ENCODE assay signal across 24 cellular contexts in genomic region chr10:126476256-126476655, GRCh38.
DNase-seq lines count a peak whose midpoint lies in the region; ATAC-seq, FAIRE-seq and TF ChIP-seq lines count a peak whose summit lies in the region.
"Had no signal": no experiment of that assay in that cellular context is flagged by ENCODE, and none has a peak within 500 bp of the region (broad histone marks: within the 10 kb centered on the region; RNA-seq: fewer than 3 reads in every experiment).

No MANE protein-coding gene starts in this region.

- H3K4me3 ChIP-seq in heart right ventricle (no peak overlapping the region), astrocyte (ENCODE audit: insufficient read depth, low read depth, low read length) (no peak overlapping the region), skeletal muscle cell (ENCODE audit: low read depth, low read length) (no peak overlapping the region)
- H3K4me3 ChIP-seq: body of pancreas, upper lobe of right lung had no signal

- H3K27me3 ChIP-seq in heart right ventricle (peaks cover 0 to 26% (median 11%) of the 10 kb centered on the region in 7 donors), astrocyte (ENCODE audit: insufficient read depth, low read length) (peaks cover 11% of the 10 kb centered on the region)
- H3K27me3 ChIP-seq: body of pancreas, upper lobe of right lung had no signal

- no peaks in the 10 kb centered on the region for H3K79me2 ChIP-seq in astrocyte (ENCODE audit: insufficient read depth, low read length)

- H3K4me1 Mint-ChIP-seq in astrocyte (ENCODE audit: low read depth, unreplicated experiment): peaks cover 14% of the 10 kb centered on the region
- H3K4me1 Mint-ChIP-seq: activated naive CD4-positive, alpha-beta T cell treated with anti-CD3 and anti-CD28 coated beads, Interleukin-2, amount 50 U/mL, for 24 hours; stimulated activated naive CD8-positive, alpha-beta T cell treated with anti-CD3 and anti-CD28 coated beads, Interleukin-15, amount 100 ng/mL, for 72 hours had no signal

- TF ChIP-seq CTCF in heart right ventricle (IDR thresholded peaks at IDR 0.05) (peak in 5 of 9 donors; percentile 5 to 45 (median 34)), astrocyte (IDR thresholded peaks at IDR 0.05; ENCODE audit: insufficient read depth, low read depth, low read length) (no peak)

- H3K4me3 Mint-ChIP-seq in astrocyte (ENCODE audit: unreplicated experiment): no peak overlapping the region
- H3K4me3 Mint-ChIP-seq: activated CD8-positive, alpha-beta T cell treated with anti-CD3 and anti-CD28 coated beads, Interleukin-2, amount 10 ng/mL, durations not matched to agents 7 days and 5 days; activated naive CD4-positive, alpha-beta T cell treated with anti-CD3 and anti-CD28 coated beads, Interleukin-2, amount 50 U/mL, for 24 hours; CD4-positive, alpha-beta memory T cell; immature natural killer cell; stimulated activated naive CD8-positive, alpha-beta T cell treated with anti-CD3 and anti-CD28 coated beads, Interleukin-15, amount 100 ng/mL, for 72 hours; T-cell had no signal

- intact Hi-C loops in heart right ventricle (cut with DNase I): no loop called here
- intact Hi-C loops in left cardiac atrium (cut with DNase I): no loop called here

- peaks cover 2% of the 10 kb centered on the region for H3K36me3 Mint-ChIP-seq in astrocyte (ENCODE audit: low read depth, unreplicated experiment)
- H3K36me3 Mint-ChIP-seq: activated naive CD4-positive, alpha-beta T cell treated with anti-CD3 and anti-CD28 coated beads, Interleukin-2, amount 50 U/mL, for 24 hours; CD4-positive, alpha-beta memory T cell; immature natural killer cell; T-cell had no signal

- peaks cover 0 to 11% (median 0%) of the 10 kb centered on the region in 9 donors for H3K4me1 ChIP-seq in heart right ventricle
- peaks cover 4% of the 10 kb centered on the region for H3K4me1 ChIP-seq in astrocyte (ENCODE audit: insufficient read depth, low read length)
- H3K4me1 ChIP-seq: body of pancreas, upper lobe of right lung had no signal

- H3K27me3 Mint-ChIP-seq in astrocyte (ENCODE audit: low read depth, unreplicated experiment): peaks cover 8% of the 10 kb centered on the region
- H3K27me3 Mint-ChIP-seq: activated naive CD4-positive, alpha-beta T cell treated with anti-CD3 and anti-CD28 coated beads, Interleukin-2, amount 50 U/mL, for 24 hours; CD4-positive, alpha-beta memory T cell had no signal

- DNase-seq in heart right ventricle (peak in 1 of 2 donors; percentile 40), left cardiac atrium (no peak), astrocyte (ENCODE audit: low read depth) (no peak), medulla oblongata (ENCODE audit: extremely low spot score) (peak; percentile 31), skeletal muscle cell (ENCODE audit: low read depth) (peak; percentile 36), epidermal melanocyte (ENCODE audit: insufficient read length, low spot score) (no peak), ACHN (no peak)
- DNase-seq: activated CD8-positive, alpha-beta T cell treated with anti-CD3 and anti-CD28 coated beads, Interleukin-2, amount 10 ng/mL, durations not matched to agents 7 days and 5 days; activated T-cell treated with anti-CD3 and anti-CD28 coated beads, Interleukin-2, amount 50 U/mL, for 48 hours; body of pancreas; CD4-positive, alpha-beta memory T cell; DMS79; erythroblast; NCI-H1105 treated with DMSO at 0.1 percent for 48 hours; stimulated activated CD4-positive, alpha-beta T cell treated with anti-CD3 and anti-CD28 coated beads, Interleukin-1b, Interleukin-23, amount 100 ng/mL, for 48 hours; stimulated activated naive CD8-positive, alpha-beta T cell treated with anti-CD3 and anti-CD28 coated beads, Interleukin-15, amount 100 ng/mL, for 72 hours; T-cell; upper lobe of right lung had no signal

- FAIRE-seq in astrocyte (lab: Jason Lieb, UNC): no peak
- FAIRE-seq: HTR-8/SVneo had no signal

- 31 to 33% methylated on average over 11 of the region's 11 CpGs for WGBS in heart right ventricle, 2 donors

- H3K27ac Mint-ChIP-seq in astrocyte (ENCODE audit: unreplicated experiment): peak overlapping the region; percentile 21
- H3K27ac Mint-ChIP-seq: activated CD8-positive, alpha-beta T cell treated with anti-CD3 and anti-CD28 coated beads, Interleukin-2, amount 10 ng/mL, durations not matched to agents 7 days and 5 days; activated naive CD4-positive, alpha-beta T cell treated with anti-CD3 and anti-CD28 coated beads, Interleukin-2, amount 50 U/mL, for 24 hours; immature natural killer cell; stimulated activated naive CD8-positive, alpha-beta T cell treated with anti-CD3 and anti-CD28 coated beads, Interleukin-15, amount 100 ng/mL, for 72 hours; T-cell had no signal

- H3K36me3 ChIP-seq in heart right ventricle (no peaks in the 10 kb centered on the region), astrocyte (ENCODE audit: insufficient read depth, low read length) (no peaks in the 10 kb centered on the region)
- H3K36me3 ChIP-seq: upper lobe of right lung had no signal

- ATAC-seq in heart right ventricle (peak in 7 of 8 donors; percentile 42 to 92 (median 73)), left cardiac atrium (no peak), HG02623 (IDR thresholded peaks at IDR 0.05; ENCODE audit: unreplicated experiment) (no peak)
- ATAC-seq: activated CD8-positive, alpha-beta T cell treated with anti-CD3 and anti-CD28 coated beads, Interleukin-2, amount 10 ng/mL, durations not matched to agents 7 days and 5 days; body of pancreas; stimulated activated naive CD8-positive, alpha-beta T cell treated with anti-CD3 and anti-CD28 coated beads, Interleukin-15, amount 100 ng/mL, for 72 hours; T-cell; upper lobe of right lung had no signal

- no peak overlapping the region for H3K4me2 ChIP-seq in astrocyte (ENCODE audit: low read length)

- H3K9ac ChIP-seq in astrocyte (ENCODE audit: low read length): no peak overlapping the region

- H2AFZ ChIP-seq in astrocyte (ENCODE audit: low read depth, low read length): no peak overlapping the region

- in situ Hi-C loops in ACHN (cut with HindIII; ENCODE audit: low pct_ligation_motif_present, low pct_unique_long_range_greater_than_20kb, low sequenced_read_pairs): no loop called here

- H3K27ac ChIP-seq in heart right ventricle (no peak overlapping the region), astrocyte (ENCODE audit: low read depth, low read length) (no peak overlapping the region)
- H3K27ac ChIP-seq: body of pancreas, RWPE1, upper lobe of right lung, VCaP had no signal

- H4K20me1 ChIP-seq in astrocyte (ENCODE audit: insufficient read depth, low read length): no peaks in the 10 kb centered on the region

- no peaks in the 10 kb centered on the region for H3K9me3 Mint-ChIP-seq in astrocyte (ENCODE audit: unreplicated experiment)
- H3K9me3 Mint-ChIP-seq: activated naive CD4-positive, alpha-beta T cell treated with anti-CD3 and anti-CD28 coated beads, Interleukin-2, amount 50 U/mL, for 24 hours; immature natural killer cell had no signal

- peaks cover 0 to 4% (median 0%) of the 10 kb centered on the region in 11 donors for H3K9me3 ChIP-seq in heart right ventricle
- H3K9me3 ChIP-seq in astrocyte (ENCODE audit: insufficient read depth, low read depth, low read length): no peaks in the 10 kb centered on the region
- H3K9me3 ChIP-seq: body of pancreas, upper lobe of right lung had no signal

Comparison
In these comparisons a context has a peak if more than half of its experiments do, and no peak if none do; other contexts are left out.
1. ATAC-seq: peak in heart right ventricle (7 of 8); none in left cardiac atrium (0 of 2) and HG02623 (single experiment).
2. DNase-seq: peak in medulla oblongata (single experiment) and skeletal muscle cell (single experiment); none in left cardiac atrium (single experiment), astrocyte (single experiment), epidermal melanocyte (single experiment) and ACHN (single experiment).